In genomic region chr3:157782236-157782635, GRCh38 we compare ENCODE assay signal across 17 cellular contexts.
"Had no signal": no experiment of that assay in that cellular context is flagged by ENCODE, and none has a peak within 500 bp of the region (broad histone marks: within the 10 kb centered on the region; RNA-seq: fewer than 3 reads in every experiment).

No MANE protein-coding gene starts in this region.

- H3K79me2 ChIP-seq: hepatocyte had no signal

- H3K36me3 Mint-ChIP-seq: naive thymus-derived CD8-positive, alpha-beta T cell had no signal

- H3K27me3 Mint-ChIP-seq: activated CD4-positive, alpha-beta T cell treated with anti-CD3 and anti-CD28 coated beads, Interleukin-2, amount 10 ng/mL, durations not matched to agents 7 days and 5 days; dendritic cell treated with granulocyte-macrophage colony-stimulating factor and Interleukin-4, amounts not matched to agents 40 ng/mL and 50 ng/mL, for 4 days had no signal

- DNase-seq: activated CD4-positive, alpha-beta T cell treated with anti-CD3 and anti-CD28 coated beads, Interleukin-2, amount 10 ng/mL, durations not matched to agents 7 days and 5 days; activated CD8-positive, alpha-beta memory T cell treated with anti-CD3 and anti-CD28 coated beads, Interleukin-2, amount 50 U/mL, for 48 hours; aorta; effector memory CD4-positive, alpha-beta T cell; left ventricle myocardium inferior; naive thymus-derived CD8-positive, alpha-beta T cell; right cardiac atrium; small intestine; stimulated activated CD4-positive, alpha-beta T cell treated with anti-CD3 and anti-CD28 coated beads, Interleukin-4, amount 100 ng/mL, for 24 hours; stimulated activated naive CD4-positive, alpha-beta T cell treated with Interleukin-2 at 50 U/mL for 16 hours; substantia nigra had no signal

- H3K27ac Mint-ChIP-seq: activated CD4-positive, alpha-beta T cell treated with anti-CD3 and anti-CD28 coated beads, Interleukin-2, amount 10 ng/mL, durations not matched to agents 7 days and 5 days; activated T-helper 1 cell treated with anti-CD3 and anti-CD28 coated beads, Interleukin-12 subunit alpha, Interleukin-12 subunit beta, Interleukin-2, Interleukin-4 antibody, amounts not matched to agents 30 ng/mL and 10 ng/mL and 1 ng/mL, durations not matched to agents 14 hours and 24 hours and 36 hours; dendritic cell treated with granulocyte-macrophage colony-stimulating factor and Interleukin-4, amounts not matched to agents 40 ng/mL and 50 ng/mL, for 4 days; naive thymus-derived CD8-positive, alpha-beta T cell had no signal

- H3K27ac ChIP-seq: breast epithelium, hepatocyte, left ventricle myocardium inferior, tibial nerve had no signal

- H2AFZ ChIP-seq: hepatocyte had no signal

- FAIRE-seq: keratinocyte, small intestine had no signal

- ATAC-seq: naive thymus-derived CD8-positive, alpha-beta T cell; right cardiac atrium had no signal

- H3K36me3 ChIP-seq: breast epithelium, left ventricle myocardium inferior, tibial nerve had no signal

- H3K4me2 ChIP-seq: hepatocyte had no signal

- H3K4me1 ChIP-seq: left ventricle myocardium inferior had no signal

- H3K4me1 Mint-ChIP-seq: activated CD4-positive, alpha-beta T cell treated with anti-CD3 and anti-CD28 coated beads, Interleukin-2, amount 10 ng/mL, durations not matched to agents 7 days and 5 days; naive thymus-derived CD8-positive, alpha-beta T cell had no signal

- H3K4me3 ChIP-seq: breast epithelium, hepatocyte, left ventricle myocardium inferior, tibial nerve had no signal

- H3K27me3 ChIP-seq: breast epithelium, hepatocyte, tibial nerve had no signal

- H3K9me3 Mint-ChIP-seq: activated CD4-positive, alpha-beta T cell treated with anti-CD3 and anti-CD28 coated beads, Interleukin-2, amount 10 ng/mL, durations not matched to agents 7 days and 5 days; activated T-helper 1 cell treated with anti-CD3 and anti-CD28 coated beads, Interleukin-12 subunit alpha, Interleukin-12 subunit beta, Interleukin-2, Interleukin-4 antibody, amounts not matched to agents 30 ng/mL and 10 ng/mL and 1 ng/mL, durations not matched to agents 14 hours and 24 hours and 36 hours; dendritic cell treated with granulocyte-macrophage colony-stimulating factor and Interleukin-4, amounts not matched to agents 40 ng/mL and 50 ng/mL, for 4 days had no signal

- H3K4me3 Mint-ChIP-seq: activated CD4-positive, alpha-beta T cell treated with anti-CD3 and anti-CD28 coated beads, Interleukin-2, amount 10 ng/mL, durations not matched to agents 7 days and 5 days; activated T-helper 1 cell treated with anti-CD3 and anti-CD28 coated beads, Interleukin-12 subunit alpha, Interleukin-12 subunit beta, Interleukin-2, Interleukin-4 antibody, amounts not matched to agents 30 ng/mL and 10 ng/mL and 1 ng/mL, durations not matched to agents 14 hours and 24 hours and 36 hours; dendritic cell treated with granulocyte-macrophage colony-stimulating factor and Interleukin-4, amounts not matched to agents 40 ng/mL and 50 ng/mL, for 4 days; naive thymus-derived CD8-positive, alpha-beta T cell had no signal
